ENCODE assay signal across 1 cellular context in the genomic region with DNA sequence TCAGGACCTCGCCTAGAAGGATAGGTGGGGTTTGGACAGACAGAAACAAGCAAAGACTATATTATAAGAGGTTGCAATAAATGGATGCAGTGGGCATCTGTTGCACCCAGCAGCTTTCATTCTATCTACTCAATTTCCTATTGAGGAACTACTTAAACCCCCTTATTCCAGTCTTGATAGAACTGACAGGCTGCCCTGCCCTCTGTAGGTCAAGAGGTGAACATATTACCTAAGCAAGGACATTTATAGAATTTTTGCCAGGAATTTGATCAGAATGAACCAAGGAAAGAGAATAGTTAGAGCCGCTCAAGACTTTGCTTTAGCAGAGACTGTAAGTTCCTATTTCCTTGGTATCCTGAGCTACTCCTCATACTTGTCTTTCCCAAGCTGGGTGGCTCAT.
A peak's percentile ranks its signal among the peaks of the same experiment; 100 is the strongest.
TF ChIP-seq lines count a peak whose summit lies in the region.

No MANE protein-coding gene starts in this region.

TF ChIP-seq in HepG2, 621 proteins besides CTCF, POLR2A, EP300 and RAD21:
- TF ChIP-seq ZFP36L2 (CRISPR knock-in tag; IDR thresholded peaks at IDR 0.05) (no peak), STAG1 (CRISPR knock-in tag; IDR thresholded peaks at IDR 0.05) (peak; percentile 31)
